Comparison of ENCODE assay signal across 19 cellular contexts in the genomic region with DNA sequence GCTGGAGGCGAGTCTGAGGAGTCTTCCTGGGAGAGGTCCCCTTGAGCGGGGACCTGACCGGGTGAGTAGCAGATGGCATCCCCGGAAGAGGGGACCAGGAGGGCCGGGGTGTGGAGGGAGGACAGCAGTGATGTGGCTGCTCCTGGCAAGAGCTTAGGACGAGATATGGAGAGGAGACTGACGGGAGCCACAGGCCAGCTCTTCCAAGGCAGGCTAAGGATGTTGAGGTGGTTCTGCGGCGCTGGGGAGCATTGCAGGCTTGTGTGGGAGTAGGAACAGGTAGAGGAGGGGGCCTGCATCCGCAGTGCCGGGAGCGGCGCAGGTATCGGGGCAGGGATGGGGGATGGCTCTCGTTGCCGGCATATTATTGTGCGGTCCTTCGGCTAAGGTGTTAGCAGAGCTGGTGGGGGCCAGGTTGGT.
A peak's percentile ranks its signal among the peaks of the same experiment; 100 is the strongest.
DNase-seq lines count a peak whose midpoint lies in the region; ATAC-seq and TF ChIP-seq lines count a peak whose summit lies in the region.
"Had no signal": no experiment of that assay in that cellular context is flagged by ENCODE, and none has a peak within 500 bp of the region (broad histone marks: within the 10 kb centered on the region; RNA-seq: fewer than 3 reads in every experiment).

No MANE protein-coding gene starts in this region.

- H3K36me3 ChIP-seq in KMS-11 (ENCODE audit: insufficient read depth): no peaks in the 10 kb centered on the region
- H3K36me3 ChIP-seq in mucosa of stomach (ENCODE audit: control insufficient read depth, insufficient read depth, low read length): no peaks in the 10 kb centered on the region
- H3K36me3 ChIP-seq: adrenal gland, esophagus squamous epithelium, lower lobe of right lung, thyroid gland had no signal

- no peaks in the 10 kb centered on the region for H3K9me3 ChIP-seq in mucosa of stomach (ENCODE audit: control insufficient read depth, low read length)
- H3K9me3 ChIP-seq: adrenal gland, esophagus squamous epithelium, lower lobe of right lung, thyroid gland had no signal

- H3K27me3 ChIP-seq in KMS-11 (ENCODE audit: insufficient read depth, low read depth) (no peaks in the 10 kb centered on the region), mucosa of stomach (ENCODE audit: control insufficient read depth, insufficient read depth, low read length) (no peaks in the 10 kb centered on the region)
- H3K27me3 ChIP-seq: adrenal gland, esophagus squamous epithelium, thyroid gland had no signal

- no peaks in the 10 kb centered on the region for H3K79me2 ChIP-seq in KMS-11 (ENCODE audit: insufficient read depth, low read depth)

- peak overlapping the region; percentile 37; the same call in 1 of the 2 replicates for H3K4me3 ChIP-seq in GM08714 (ENCODE audit: low read length)
- H3K4me3 ChIP-seq in KMS-11 (IDR thresholded peaks at IDR 0.05; ENCODE audit: insufficient read depth, low read depth, low read length): no peak overlapping the region
- H3K4me3 ChIP-seq in astrocyte of the cerebellum (ENCODE audit: low read depth, low read length): no peak overlapping the region
- no peak overlapping the region for H3K4me3 ChIP-seq in mucosa of stomach (ENCODE audit: low read length)
- H3K4me3 ChIP-seq: adrenal gland, lower lobe of right lung, thyroid gland had no signal

- H4K20me1 ChIP-seq in KMS-11 (ENCODE audit: insufficient read depth): no peaks in the 10 kb centered on the region

- peaks cover 17% of the 10 kb centered on the region for H3K4me1 ChIP-seq in KMS-11 (ENCODE audit: low read depth, poor library complexity, severe bottlenecking)
- H3K4me1 ChIP-seq in mucosa of stomach (ENCODE audit: control insufficient read depth, insufficient read depth, low read length): peaks cover 24% of the 10 kb centered on the region
- H3K4me1 ChIP-seq: adrenal gland, lower lobe of right lung, thyroid gland had no signal

- peak overlapping the region; percentile 52; the same call in 1 of the 2 replicates for H3K4me2 ChIP-seq in KMS-11

- H3K9ac ChIP-seq in KMS-11: peak overlapping the region; percentile 36; the same call in 1 of the 2 replicates
- peak overlapping the region; percentile 61 for H3K9ac ChIP-seq in mucosa of stomach (ENCODE audit: low read length)

- in situ Hi-C loops in astrocyte of the cerebellum (cut with HindIII; ENCODE audit: low sequenced_read_pairs): no loop called here

- peak overlapping the region; percentile 79 for H2AFZ ChIP-seq in KMS-11 (ENCODE audit: low read depth)

- ATAC-seq in HG03135 (IDR thresholded peaks at IDR 0.05; ENCODE audit: unreplicated experiment): no peak
- ATAC-seq: Right ventricle myocardium inferior; stimulated activated naive CD8-positive, alpha-beta T cell treated with anti-CD3 and anti-CD28 coated beads, Interleukin-15, amount 100 ng/mL, for 72 hours had no signal

- no peak for DNase-seq in astrocyte of the cerebellum (ENCODE audit: low read depth)
- DNase-seq in T1000 (lab: John Stamatoyannopoulos, UW): no peak
- DNase-seq in foreskin melanocyte: no peak
- DNase-seq: activated B cell treated with CpG ODN at 0.5 μM for 24 hours, activated gamma-delta T cell, DMS 273 treated with DMSO at 0.1 percent for 48 hours, esophagus squamous epithelium, islet precursor cell, NCI-H1694, NCI-H2227 treated with DMSO at 0.1 percent for 48 hours had no signal

- 0 out of 2 replicates have a peak overlapping the region, but pooled peaks have one; percentile 28 for H3K27ac ChIP-seq in KMS-11
- H3K27ac ChIP-seq: adrenal gland, esophagus squamous epithelium, lower lobe of right lung, thyroid gland had no signal

- TF ChIP-seq CTCF in KMS-11 (conservative IDR thresholded peaks at IDR 0.05; ENCODE audit: low read depth, low read length) (peak; percentile 14; the same call in 1 of the 2 replicates), astrocyte of the cerebellum (IDR thresholded peaks at IDR 0.05; ENCODE audit: low read depth, low read length, missing control alignments) (peak; percentile 1)
